1 cellular context compared by ENCODE assay signal in genomic region chr19:10393137-10393536, GRCh38.
TF ChIP-seq lines count a peak whose summit lies in the region.

No MANE protein-coding gene starts in this region.

TF ChIP-seq in HepG2, 621 proteins besides CTCF, POLR2A, EP300 and RAD21:
- TF ChIP-seq PCBP1 (IDR thresholded peaks at IDR 0.05; ENCODE audit: borderline replicate concordance, low read depth, low read length) (no peak), RBFOX2 (IDR thresholded peaks at IDR 0.05; ENCODE audit: low read depth, low read length) (peak; percentile 38; the same call in 1 of the 2 replicates), DMAP1 (CRISPR knock-in tag; IDR thresholded peaks at IDR 0.05) (no peak), AGO2 (optimal IDR thresholded peaks at IDR 0.05; ENCODE audit: low read depth, low read length) (peak; percentile 51)
